Comparison of ENCODE assay signal across 1 cellular context in genomic region chr5:90638878-90639277, GRCh38.
TF ChIP-seq lines count a peak whose summit lies in the region.

No MANE protein-coding gene starts in this region.

TF ChIP-seq in K562, 482 proteins besides CTCF, POLR2A, EP300 and RAD21 (continued from another document):
- TF ChIP-seq NKRF (IDR thresholded peaks at IDR 0.05; ENCODE audit: borderline replicate concordance) (no peak), ETV6 (IDR thresholded peaks at IDR 0.05; ENCODE audit: borderline replicate concordance in 1 of 2, low read depth in 2 of 2, low read length in 1 of 2) (no peak), ETV6 (CRISPR knock-in tag; IDR thresholded peaks at IDR 0.05; ENCODE audit: borderline replicate concordance) (no peak), PPARD (CRISPR knock-in tag; IDR thresholded peaks at IDR 0.05) (no peak), ZNF551 (CRISPR knock-in tag; IDR thresholded peaks at IDR 0.05) (no peak), SNIP1 (IDR thresholded peaks at IDR 0.05; ENCODE audit: low read depth) (no peak)
